Comparison of ENCODE assay signal across 12 cellular contexts in genomic region chr3:185820973-185821758, GRCh38. TPM values are rescaled to one million over a fixed set of nuclear protein-coding genes. Genes with fewer than 3 reads are reported as not detected.
DNase-seq lines count a peak whose midpoint lies in the region; FAIRE-seq and TF ChIP-seq lines count a peak whose summit lies in the region.
"Had no signal": no experiment of that assay in that cellular context is flagged by ENCODE, and none has a peak within 500 bp of the region (broad histone marks: within the 10 kb centered on the region; RNA-seq: fewer than 3 reads in every experiment).

No MANE protein-coding gene starts in this region.

- H3K36me3 ChIP-seq in HUES6 (ENCODE audit: control insufficient read depth, insufficient read depth, low read length) = no peaks in the 10 kb centered on the region
- no peaks in the 10 kb centered on the region for H3K36me3 ChIP-seq in adipocyte (ENCODE audit: control insufficient read depth, insufficient read depth, low read length, severe bottlenecking)
- peaks cover 0 to 6% of the 10 kb centered on the region in 2 experiments for H3K36me3 ChIP-seq in keratinocyte (ENCODE audit: control insufficient read depth in 2 of 2, extremely low read depth in 1 of 2, insufficient read depth in 2 of 2, low read length in 2 of 2)
- H3K36me3 ChIP-seq in BE2C = no peaks in the 10 kb centered on the region
- H3K36me3 ChIP-seq: ovary, stomach had no signal

- H3K27ac ChIP-seq in HUES6 (ENCODE audit: low read depth, low read length) (peak overlapping the region; percentile 1; the same call in 1 of the 2 replicates), keratinocyte (ENCODE audit: control insufficient read depth, insufficient read depth, low read length) (peak overlapping the region; percentile 72)
- H3K27ac ChIP-seq: ovary, stomach, VCaP had no signal

- H2AFZ ChIP-seq in keratinocyte (ENCODE audit: control insufficient read depth, low read length) = no peak overlapping the region

- FAIRE-seq in keratinocyte (lab: Jason Lieb, UNC) = peak; percentile 89

- dilution Hi-C loops in keratinocyte (cut with MboI; ENCODE audit: extremely low pct_ligation_motif_present, low sequenced_read_pairs) = loop anchor here (5.0 kb wide), 1 partner anchor 74 kb away; no protein-coding TSS in a partner anchor

- DNase-seq in AG09309 (ENCODE audit: low read depth) = peak; percentile 67
- DNase-seq in adipocyte (ENCODE audit: low read depth) = peak; percentile 90
- DNase-seq in keratinocyte (ENCODE audit: low read depth, low spot score) = peak; percentile 73
- DNase-seq in NCI-H1694 (lab: John Stamatoyannopoulos, UW) = no peak
- no peak for DNase-seq in NK-92 (lab: John Stamatoyannopoulos, UW; ENCODE audit: unreplicated experiment)
- no peak for DNase-seq in BE2C
- DNase-seq in NCI-H187 treated with DMSO at 0.1 percent for 48 hours (lab: John Stamatoyannopoulos, UW) = no peak
- DNase-seq: cerebellar nuclear complex, ovary, stomach had no signal

- TF ChIP-seq CTCF in AG09309 (IDR thresholded peaks at IDR 0.05; ENCODE audit: control insufficient read depth, insufficient read depth, low read depth, low read length, missing control alignments) (no peak), keratinocyte (optimal IDR thresholded peaks at IDR 0.05 in 1 of 3, IDR thresholded peaks at IDR 0.05 in 1 of 3, conservative IDR thresholded peaks at IDR 0.05 in 1 of 3; ENCODE audit: extremely low read depth in 1 of 3, insufficient read depth in 2 of 3, low read length in 3 of 3) (no peak), BE2C (IDR thresholded peaks at IDR 0.05; ENCODE audit: low read depth, low read length) (no peak)

- H3K4me1 ChIP-seq in HUES6 (ENCODE audit: control insufficient read depth, insufficient read depth, low read length) = peaks cover 51% of the 10 kb centered on the region
- H3K4me1 ChIP-seq in adipocyte (ENCODE audit: control insufficient read depth, insufficient read depth, low read length) = peaks cover 43% of the 10 kb centered on the region
- H3K4me1 ChIP-seq in keratinocyte (ENCODE audit: control insufficient read depth, extremely low read depth, insufficient read depth, low read length) = peaks cover 15% of the 10 kb centered on the region
- no peaks in the 10 kb centered on the region for H3K4me1 ChIP-seq in BE2C

- H3K9me3 ChIP-seq in HUES6 (ENCODE audit: control insufficient read depth, insufficient read depth, low read depth, low read length) = no peaks in the 10 kb centered on the region
- no peaks in the 10 kb centered on the region for H3K9me3 ChIP-seq in adipocyte (ENCODE audit: control insufficient read depth, low read length)
- no peaks in the 10 kb centered on the region for H3K9me3 ChIP-seq in keratinocyte (ENCODE audit: control insufficient read depth, low read depth, low read length)
- no peaks in the 10 kb centered on the region for H3K9me3 ChIP-seq in BE2C
- H3K9me3 ChIP-seq: ovary, stomach had no signal

- H3K9ac ChIP-seq in HUES6 (ENCODE audit: low read length) (peak overlapping the region; percentile 0), adipocyte (ENCODE audit: low read length) (peak overlapping the region; percentile 95), keratinocyte (ENCODE audit: control insufficient read depth, extremely low read depth, insufficient read depth, low read length) (peak overlapping the region; percentile 69)

- no peaks in the 10 kb centered on the region for H3K9me1 ChIP-seq in keratinocyte (ENCODE audit: control insufficient read depth, extremely low read depth, insufficient read depth, low read length)

- H3K4me3 ChIP-seq in AG09309 (ENCODE audit: control insufficient read depth, low read depth, low read length) = peak overlapping the region; percentile 15
- peak overlapping the region; percentile 50 for H3K4me3 ChIP-seq in HUES6 (ENCODE audit: low read depth, low read length)
- H3K4me3 ChIP-seq in adipocyte (ENCODE audit: low read length) = peak overlapping the region; percentile 90
- peak overlapping the region; percentile 84 to 96 (median 85) for H3K4me3 ChIP-seq in keratinocyte (ENCODE audit: control insufficient read depth in 2 of 3, extremely low read depth in 1 of 3, insufficient read depth in 2 of 3, low read depth in 1 of 3, low read length in 3 of 3)
- no peak overlapping the region for H3K4me3 ChIP-seq in BE2C (ENCODE audit: low read depth, low read length)
- H3K4me3 ChIP-seq: ovary, stomach had no signal

- peak overlapping the region; percentile 93 for H3K4me2 ChIP-seq in keratinocyte (ENCODE audit: control insufficient read depth, extremely low read depth, insufficient read depth, low read depth, low read length)

- H3K27me3 ChIP-seq in HUES6 (ENCODE audit: control insufficient read depth, insufficient read depth, low read length) (no peaks in the 10 kb centered on the region), adipocyte (replicated peaks; ENCODE audit: control insufficient read depth, insufficient read depth, low read length) (no peaks in the 10 kb centered on the region), keratinocyte (ENCODE audit: control insufficient read depth, extremely low read depth, insufficient read depth, low read length) (no peaks in the 10 kb centered on the region), BE2C (peaks cover 95% of the 10 kb centered on the region)
- H3K27me3 ChIP-seq: ovary had no signal

- H3K79me2 ChIP-seq in keratinocyte (ENCODE audit: control insufficient read depth, insufficient read depth, low read length) = peaks cover 95% of the 10 kb centered on the region

- H4K20me1 ChIP-seq in keratinocyte (ENCODE audit: control insufficient read depth, extremely low read depth, insufficient read depth, low read length) = peaks cover 4% of the 10 kb centered on the region

RNA-seq across cellular contexts. Expression of gene IGF2BP2, which starts 3.7 kb away (rescaled TPM):
- 8.2 to 21.2 TPM (median 13.7 TPM) in 3 replicates for polyA plus RNA-seq in keratinocyte
- polyA plus RNA-seq in keratinocyte (2011; ENCODE audit: low read depth) = 220 TPM
- polyA plus RNA-seq in keratinocyte (2011; cell fraction: cytosol; rRNA removed) = 14.8 and 22.0 TPM in 2 replicates
- 51.5 and 53.8 TPM in 2 replicates for polyA plus RNA-seq in keratinocyte (2011; cell fraction: nucleus; rRNA removed)
- polyA plus RNA-seq in keratinocyte (2012; ENCODE audit: low replicate concordance) = 49.7 and 116 TPM in 2 replicates
- 11.0 to 80.3 TPM (median 54.5 TPM) in 3 replicates for polyA minus RNA-seq in keratinocyte
- polyA minus RNA-seq in keratinocyte (2011; cell fraction: cytosol; rRNA and poly(A)+ RNA removed) = 11.5 TPM
- polyA minus RNA-seq in keratinocyte (2011; cell fraction: nucleus; rRNA and poly(A)+ RNA removed) = 37.9 and 101 TPM in 2 replicates
- polyA plus RNA-seq in BE2C (2012; ENCODE audit: insufficient read depth, insufficient read length, low read depth) = not detected

Comparison
In these comparisons a context has a peak if more than half of its experiments do, and no peak if none do; other contexts are left out.
1. DNase-seq: peak in AG09309 (single experiment), adipocyte (single experiment) and keratinocyte (single experiment); none in NCI-H1694 (single experiment), NK-92 (single experiment), BE2C (single experiment) and NCI-H187 treated with DMSO at 0.1 percent for 48 hours (single experiment).
2. H3K9ac ChIP-seq: peak in every context shown above with its lines; median percentile 95 in adipocyte; 69 in keratinocyte; 0 in HUES6.